In genomic region chr9:75482566-75482965, GRCh38 we compare ENCODE assay signal across 1 cellular context.
TF ChIP-seq lines count a peak whose summit lies in the region.

No MANE protein-coding gene starts in this region.

TF ChIP-seq in liver, 16 proteins besides CTCF, POLR2A, EP300 and RAD21 (continued from another document):
- TF ChIP-seq ZBTB33 (IDR thresholded peaks at IDR 0.05): no peak
- TF ChIP-seq JUND (IDR thresholded peaks at IDR 0.05): no peak
- TF ChIP-seq ATF3 (IDR thresholded peaks at IDR 0.05): no peak
- no peak for TF ChIP-seq NR2F2 (IDR thresholded peaks at IDR 0.05)
- no peak for TF ChIP-seq TAF1 (conservative IDR thresholded peaks at IDR 0.05)
- TF ChIP-seq HNF4A (conservative IDR thresholded peaks at IDR 0.05): no peak
- no peak for TF ChIP-seq GABPA (IDR thresholded peaks at IDR 0.05 in 1 of 2, conservative IDR thresholded peaks at IDR 0.05 in 1 of 2)
